In genomic region chr13:102369303-102369702, GRCh38 we compare ENCODE assay signal across 27 cellular contexts. TPM values are rescaled to one million over a fixed set of nuclear protein-coding genes. Genes with fewer than 3 reads are reported as not detected.
DNase-seq lines count a peak whose midpoint lies in the region; TF ChIP-seq lines count a peak whose summit lies in the region.
"Had no signal": no experiment of that assay in that cellular context is flagged by ENCODE, and none has a peak within 500 bp of the region (broad histone marks: within the 10 kb centered on the region; RNA-seq: fewer than 3 reads in every experiment).

No MANE protein-coding gene starts in this region.

- WGBS in endodermal cell (ENCODE audit: insufficient coverage in 1 of 2, insufficient read length in 1 of 2), 2 experiments, result 92 to 95% methylated on average over 1 to 2 of the region's 2 CpGs

- no peaks in the 10 kb centered on the region for H3K36me3 ChIP-seq in endodermal cell (ENCODE audit: control insufficient read depth, insufficient read depth, low read length)
- no peaks in the 10 kb centered on the region for H3K36me3 ChIP-seq in SJCRH30
- H3K36me3 ChIP-seq: left ventricle myocardium inferior, neural progenitor cell, SJSA1, upper lobe of left lung had no signal

- peak overlapping the region; percentile 24 for H3K27ac Mint-ChIP-seq in endodermal cell
- H3K27ac Mint-ChIP-seq: activated naive CD4-positive, alpha-beta T cell treated with anti-CD3 and anti-CD28 coated beads for 36 hours; neural progenitor cell had no signal

- H3K9ac ChIP-seq in endodermal cell (ENCODE audit: extremely low read depth, low read length, poor library complexity, severe bottlenecking), result no peak overlapping the region
- H3K9ac ChIP-seq: neural progenitor cell had no signal

- no peak overlapping the region for H3K27ac ChIP-seq in endodermal cell (ENCODE audit: low read depth, low read length)
- H3K27ac ChIP-seq in SJCRH30, result no peak overlapping the region
- H3K27ac ChIP-seq: C4-2B, left ventricle myocardium inferior, neural progenitor cell, psoas muscle, SJSA1, upper lobe of left lung, VCaP had no signal

- TF ChIP-seq CTCF in endodermal cell (conservative IDR thresholded peaks at IDR 0.05), result no peak

- H3K36me3 Mint-ChIP-seq in endodermal cell (ENCODE audit: low read depth), result no peaks in the 10 kb centered on the region
- H3K36me3 Mint-ChIP-seq: neural progenitor cell had no signal

- no peaks in the 10 kb centered on the region for H3K27me3 ChIP-seq in endodermal cell (ENCODE audit: control insufficient read depth, insufficient read depth, low read length, poor library complexity, severe bottlenecking)
- H3K27me3 ChIP-seq in SJCRH30, result no peaks in the 10 kb centered on the region
- H3K27me3 ChIP-seq: neural progenitor cell, SJSA1, upper lobe of left lung had no signal

- H3K4me1 ChIP-seq in endodermal cell (ENCODE audit: control insufficient read depth, insufficient read depth, low read length) (no peaks in the 10 kb centered on the region), SJCRH30 (no peaks in the 10 kb centered on the region)
- H3K4me1 ChIP-seq: left ventricle myocardium inferior, neural progenitor cell, psoas muscle, SJSA1, upper lobe of left lung had no signal

- H3K9me3 Mint-ChIP-seq in endodermal cell, result no peaks in the 10 kb centered on the region
- H3K9me3 Mint-ChIP-seq: activated naive CD4-positive, alpha-beta T cell treated with anti-CD3 and anti-CD28 coated beads for 36 hours; neural progenitor cell had no signal

- DNase-seq in NCI-H345 (lab: John Stamatoyannopoulos, UW), result peak; percentile 16
- DNase-seq in NCI-H345 treated with DMSO at 0.1 percent for 48 hours (lab: John Stamatoyannopoulos, UW; ENCODE audit: unreplicated experiment), result no peak
- peak; percentile 97 for DNase-seq in NCI-H69 (lab: John Stamatoyannopoulos, UW)
- no peak for DNase-seq in endodermal cell
- peak; percentile 40 for DNase-seq in renal cortical epithelial cell (ENCODE audit: low read depth)
- DNase-seq in retina, result no peak
- DNase-seq in ureter (ENCODE audit: low spot score), result no peak
- DNase-seq in SJCRH30, result no peak
- DNase-seq: ACHN; activated CD4-positive, alpha-beta T cell treated with anti-CD3 and anti-CD28 coated beads, Interleukin-2, amount 50 U/mL, for 4 hours; activated naive CD4-positive, alpha-beta T cell treated with anti-CD3 and anti-CD28 coated beads for 36 hours; activated T-cell treated with anti-CD3 and anti-CD28 coated beads for 4 hours; central memory CD4-positive, alpha-beta T cell; DMS79 treated with DMSO at 0.1 percent for 48 hours; left ventricle myocardium inferior; mucosa of descending colon; NCI-H1436 treated with DMSO at 0.1 percent for 48 hours; NCI-H446 treated with DMSO at 0.1 percent for 48 hours; psoas muscle; small intestine; stimulated activated CD4-positive, alpha-beta T cell treated with anti-CD3 and anti-CD28 coated beads, Interleukin-4, amount 100 ng/mL, for 1 hour; T-helper 2 cell; upper lobe of left lung had no signal

- no peak overlapping the region for H3K4me3 Mint-ChIP-seq in endodermal cell
- H3K4me3 Mint-ChIP-seq: activated naive CD4-positive, alpha-beta T cell treated with anti-CD3 and anti-CD28 coated beads for 36 hours; neural progenitor cell had no signal

- H3K4me1 Mint-ChIP-seq in endodermal cell, result peaks cover 3% of the 10 kb centered on the region
- H3K4me1 Mint-ChIP-seq: neural progenitor cell had no signal

- H3K9me3 ChIP-seq in endodermal cell (ENCODE audit: control insufficient read depth, low read length) (no peaks in the 10 kb centered on the region), SJCRH30 (replicated peaks) (no peaks in the 10 kb centered on the region)
- H3K9me3 ChIP-seq: left ventricle myocardium inferior, mucosa of descending colon, psoas muscle, SJSA1, upper lobe of left lung had no signal

- H3K27me3 Mint-ChIP-seq in endodermal cell (ENCODE audit: insufficient read depth), result no peaks in the 10 kb centered on the region

- no peak overlapping the region for H3K4me3 ChIP-seq in endodermal cell (ENCODE audit: low read length)
- no peak overlapping the region for H3K4me3 ChIP-seq in SJCRH30
- H3K4me3 ChIP-seq: left ventricle myocardium inferior, mucosa of descending colon, neural progenitor cell, psoas muscle, SJSA1, upper lobe of left lung had no signal

RNA-seq across cellular contexts. Expression of gene FGF14, which starts 32.5 kb away (rescaled TPM):
- total RNA-seq in endodermal cell (under 1 TPM; 0.15 to 0.26 TPM), renal cortical epithelial cell (0.70 TPM in 1 of 2 replicates, not detected in the other), ureter (0.68 TPM)
- polyA plus RNA-seq in endodermal cell (2013, experiment 1 of 2), result 1.4 TPM
- 0.83 TPM for polyA plus RNA-seq in endodermal cell (2013, experiment 2 of 2)
- total RNA-seq in SJCRH30 (2014; rRNA removed; shearing (Covaris generic)), result 0.02 TPM in 1 of 2 replicates, not detected in the other
- total RNA-seq: activated naive CD4-positive, alpha-beta T cell treated with anti-CD3 and anti-CD28 coated beads for 36 hours; SJSA1 had no signal

Comparison
In these comparisons a context has a peak if more than half of its experiments do, and no peak if none do; other contexts are left out.
1. DNase-seq: peak in NCI-H345 (single experiment), NCI-H69 (single experiment) and renal cortical epithelial cell (single experiment); none in NCI-H345 treated with DMSO at 0.1 percent for 48 hours (single experiment), endodermal cell (single experiment), retina (single experiment), ureter (single experiment) and SJCRH30 (0 of 2).